ENCODE assay signal across 8 cellular contexts in genomic region chr5:149938791-149939358, GRCh38. TPM values are rescaled to one million over a fixed set of nuclear protein-coding genes. Genes with fewer than 3 reads are reported as not detected.
A peak's percentile ranks its signal among the peaks of the same experiment; 100 is the strongest.
DNase-seq lines count a peak whose midpoint lies in the region; ATAC-seq and TF ChIP-seq lines count a peak whose summit lies in the region.

No MANE protein-coding gene starts in this region.

- no peaks in the 10 kb centered on the region for H3K36me3 ChIP-seq in lower lobe of right lung

- H3K27me3 ChIP-seq in lower lobe of right lung (ENCODE audit: low read depth): no peaks in the 10 kb centered on the region

- peak; percentile 82 for DNase-seq in AG10803 (ENCODE audit: low read depth)
- DNase-seq in astrocyte of the hippocampus (ENCODE audit: low read depth, low spot score): peak; percentile 84
- no peak for DNase-seq in lower lobe of right lung
- DNase-seq in nucleus accumbens (lab: John Stamatoyannopoulos, UW): no peak
- no peak for DNase-seq in germinal center (ENCODE audit: low spot score)

- no peak overlapping the region for H3K27ac ChIP-seq in lower lobe of right lung

- TF ChIP-seq RAD21 in Ishikawa (IDR thresholded peaks at IDR 0.05; ENCODE audit: low read depth): peak; percentile 8; the same call in 1 of the 2 replicates

- TF ChIP-seq CTCF in AG10803 (conservative IDR thresholded peaks at IDR 0.05; ENCODE audit: low read length) (no peak), lower lobe of right lung (IDR thresholded peaks at IDR 0.05) (no peak)

- H3K4me1 ChIP-seq in lower lobe of right lung: peaks cover 17% of the 10 kb centered on the region

- no peaks in the 10 kb centered on the region for H3K9me3 ChIP-seq in lower lobe of right lung

- H3K4me3 ChIP-seq in AG10803 (ENCODE audit: low read length) (no peak overlapping the region), lower lobe of right lung (no peak overlapping the region)

- ATAC-seq in lower lobe of right lung (peak; percentile 48 to 56), HG02759 (IDR thresholded peaks at IDR 0.05; ENCODE audit: unreplicated experiment) (no peak), GM18502 (IDR thresholded peaks at IDR 0.05; ENCODE audit: poor library complexity, unreplicated experiment) (no peak)

- TF ChIP-seq EP300 in Ishikawa (IDR thresholded peaks at IDR 0.05; ENCODE audit: borderline replicate concordance): peak; percentile 74; the same call in 1 of the 2 replicates

- intact Hi-C loops in lower lobe of right lung (cut with DNase I): no loop called here

TF ChIP-seq in Ishikawa, 13 proteins besides CTCF, POLR2A, EP300 and RAD21:
- TF ChIP-seq MAX (IDR thresholded peaks at IDR 0.05) (peak; percentile 72), FOXM1 (IDR thresholded peaks at IDR 0.05; ENCODE audit: borderline replicate concordance, low read depth) (no peak; the same call in 1 of the 2 replicates), ZBTB7A (IDR thresholded peaks at IDR 0.05; ENCODE audit: low read depth) (no peak), TAF1 (IDR thresholded peaks at IDR 0.05; ENCODE audit: low read depth) (no peak), NFIC (IDR thresholded peaks at IDR 0.05) (no peak), TCF12 (IDR thresholded peaks at IDR 0.05; ENCODE audit: low read depth) (peak; percentile 14; the same call in 1 of the 2 replicates), CEBPB (IDR thresholded peaks at IDR 0.05) (peak; percentile 69; the same call in 1 of the 2 replicates), YY1 (IDR thresholded peaks at IDR 0.05; ENCODE audit: low read depth) (no peak), USF1 (IDR thresholded peaks at IDR 0.05) (0 out of 2 replicates have a peak, but pooled peaks have one; percentile 13), EGR1 (IDR thresholded peaks at IDR 0.05) (no peak), REST (IDR thresholded peaks at IDR 0.05; ENCODE audit: low read depth) (no peak), TEAD4 (IDR thresholded peaks at IDR 0.05) (peak; percentile 74), CREB1 (IDR thresholded peaks at IDR 0.05; ENCODE audit: low read depth) (no peak)
TF ChIP-seq in Ishikawa: peak in this region for 5.

RNA-seq across cellular contexts. Expression of gene PDE6A, which starts 5.7 kb away (rescaled TPM):
- total RNA-seq in lower lobe of right lung: not detected

RNA-seq across cellular contexts. Expression of gene SLC26A2, which starts 21.7 kb away (rescaled TPM):
- 14.7 TPM for total RNA-seq in lower lobe of right lung

Comparison
In these comparisons a context has a peak if more than half of its experiments do, and no peak if none do; other contexts are left out.
1. DNase-seq: peak in AG10803 (single experiment) and astrocyte of the hippocampus (single experiment); none in lower lobe of right lung (single experiment), nucleus accumbens (0 of 56) and germinal center (single experiment).
2. ATAC-seq: peak in lower lobe of right lung (2 of 2); none in HG02759 (single experiment) and GM18502 (single experiment).